In the genomic region with DNA sequence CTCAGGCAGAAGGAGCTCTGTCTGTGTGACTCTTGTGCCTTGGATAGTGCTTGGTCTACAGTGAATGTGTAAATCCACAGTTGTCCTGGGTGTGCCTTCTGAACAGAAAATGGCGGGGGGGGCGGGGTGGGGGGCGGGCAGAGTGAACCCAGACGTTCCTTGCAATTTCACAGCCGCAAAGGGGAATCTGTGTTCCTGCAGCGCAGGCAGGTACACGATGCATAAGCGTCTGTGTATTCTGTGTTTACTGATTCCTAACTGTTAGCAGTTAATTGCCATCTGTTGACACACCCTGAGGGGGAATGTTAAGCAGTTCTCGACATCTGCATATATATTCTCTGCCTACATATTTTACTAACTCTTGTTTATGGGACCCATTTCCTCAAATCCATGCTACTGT, we compare ENCODE assay signal across 15 cellular contexts.
DNase-seq lines count a peak whose midpoint lies in the region; ATAC-seq and TF ChIP-seq lines count a peak whose summit lies in the region.
"Had no signal": no experiment of that assay in that cellular context is flagged by ENCODE, and none has a peak within 500 bp of the region (broad histone marks: within the 10 kb centered on the region; RNA-seq: fewer than 3 reads in every experiment).

No MANE protein-coding gene starts in this region.

- no peaks in the 10 kb centered on the region for H3K9me3 Mint-ChIP-seq in MCF 10A (ENCODE audit: unreplicated experiment)
- H3K9me3 Mint-ChIP-seq in activated T-cell treated with anti-CD3 and anti-CD28 coated beads, Interleukin-2, amount 50 U/mL, for 4 hours, result no peaks in the 10 kb centered on the region
- H3K9me3 Mint-ChIP-seq in effector memory CD8-positive, alpha-beta T cell, result peaks cover 0 to 3% of the 10 kb centered on the region in 2 donors
- H3K9me3 Mint-ChIP-seq: activated CD4-positive, alpha-beta memory T cell treated with anti-CD3 and anti-CD28 coated beads for 36 hours; activated T-helper 2 cell treated with anti-CD3 and anti-CD28 coated beads, Interferon-gamma antibody, Interleukin-2, Interleukin-4, amounts not matched to agents 10 μg/mL and 5 μg/mL and 100 μg/mL, durations not matched to agents 14 hours and 24 hours and 36 hours had no signal

- WGBS in esophagus muscularis mucosa, result 88% methylated on average over 9 of the region's 9 CpGs

- no peaks in the 10 kb centered on the region for H3K36me3 ChIP-seq in tibial artery
- H3K36me3 ChIP-seq in esophagus muscularis mucosa, result no peaks in the 10 kb centered on the region
- H3K36me3 ChIP-seq: brain microvascular endothelial cell, thoracic aorta had no signal

- no peak for ATAC-seq in activated T-cell treated with anti-CD3 and anti-CD28 coated beads, Interleukin-2, amount 50 U/mL, for 4 hours
- ATAC-seq in effector memory CD8-positive, alpha-beta T cell (replicated peaks), result no peak

- H3K27ac Mint-ChIP-seq in MCF 10A (ENCODE audit: low read depth, unreplicated experiment), result no peak overlapping the region
- no peak overlapping the region for H3K27ac Mint-ChIP-seq in effector memory CD8-positive, alpha-beta T cell
- H3K27ac Mint-ChIP-seq: activated CD4-positive, alpha-beta memory T cell treated with anti-CD3 and anti-CD28 coated beads for 36 hours; activated T-helper 2 cell treated with anti-CD3 and anti-CD28 coated beads, Interferon-gamma antibody, Interleukin-2, Interleukin-4, amounts not matched to agents 10 μg/mL and 5 μg/mL and 100 μg/mL, durations not matched to agents 14 hours and 24 hours and 36 hours had no signal

- H3K27ac ChIP-seq in tibial artery (peak overlapping the region; percentile 85 to 91), esophagus muscularis mucosa (replicated peaks in 1 of 4) (peak overlapping the region in 1 of 4 donors; percentile 55)
- H3K27ac ChIP-seq: brain microvascular endothelial cell had no signal

- H3K4me1 ChIP-seq in tibial artery (peaks cover 0 to 47% (median 25%) of the 10 kb centered on the region in 4 donors), esophagus muscularis mucosa (peaks cover 11 to 27% (median 21%) of the 10 kb centered on the region in 4 donors)

- H3K27me3 ChIP-seq in tibial artery (no peaks in the 10 kb centered on the region), esophagus muscularis mucosa (no peaks in the 10 kb centered on the region)
- H3K27me3 ChIP-seq: brain microvascular endothelial cell had no signal

- peak; percentile 45 to 63 for DNase-seq in T47D (ENCODE audit: low read depth in 1 of 2, low spot score in 1 of 2)
- DNase-seq in MCF 10A (ENCODE audit: unreplicated experiment), result no peak
- peak; percentile 58 for DNase-seq in NCI-H524 treated with DMSO at 0.1 percent for 48 hours (lab: John Stamatoyannopoulos, UW)
- peak; percentile 15 for DNase-seq in epithelial cell of esophagus (ENCODE audit: low read depth)
- no peak for DNase-seq in tibial artery
- DNase-seq in activated T-cell treated with anti-CD3 and anti-CD28 coated beads, Interleukin-2, amount 50 U/mL, for 4 hours, result no peak
- no peak for DNase-seq in effector memory CD8-positive, alpha-beta T cell
- DNase-seq in esophagus muscularis mucosa (ENCODE audit: extremely low spot score), result no peak
- DNase-seq: activated CD4-positive, alpha-beta memory T cell treated with anti-CD3 and anti-CD28 coated beads for 36 hours; brain microvascular endothelial cell; NCI-H446; psoas muscle; RPMI8226 had no signal

- in situ Hi-C loops in T47D (cut with HindIII; ENCODE audit: low pct_unique_long_range_greater_than_20kb, low sequenced_read_pairs), result no loop called here

- no peaks in the 10 kb centered on the region for H3K36me3 Mint-ChIP-seq in MCF 10A (ENCODE audit: insufficient read depth, unreplicated experiment)
- no peaks in the 10 kb centered on the region for H3K36me3 Mint-ChIP-seq in activated T-cell treated with anti-CD3 and anti-CD28 coated beads, Interleukin-2, amount 50 U/mL, for 4 hours (ENCODE audit: insufficient read depth)
- H3K36me3 Mint-ChIP-seq in effector memory CD8-positive, alpha-beta T cell (ENCODE audit: insufficient read depth), result peaks cover 4% of the 10 kb centered on the region
- H3K36me3 Mint-ChIP-seq: activated CD4-positive, alpha-beta memory T cell treated with anti-CD3 and anti-CD28 coated beads for 36 hours had no signal

- TF ChIP-seq CTCF in MCF 10A (IDR thresholded peaks at IDR 0.05; ENCODE audit: unreplicated experiment) (no peak), epithelial cell of esophagus (IDR thresholded peaks at IDR 0.05; ENCODE audit: insufficient read depth, low read depth, low read length, missing control alignments) (no peak), tibial artery (IDR thresholded peaks at IDR 0.05) (no peak), esophagus muscularis mucosa (IDR thresholded peaks at IDR 0.05) (no peak)

- no peaks in the 10 kb centered on the region for H3K27me3 Mint-ChIP-seq in MCF 10A (ENCODE audit: insufficient read depth, unreplicated experiment)
- H3K27me3 Mint-ChIP-seq in activated T-cell treated with anti-CD3 and anti-CD28 coated beads, Interleukin-2, amount 50 U/mL, for 4 hours (ENCODE audit: low read depth), result no peaks in the 10 kb centered on the region
- H3K27me3 Mint-ChIP-seq in effector memory CD8-positive, alpha-beta T cell, result no peaks in the 10 kb centered on the region
- H3K27me3 Mint-ChIP-seq: activated CD4-positive, alpha-beta memory T cell treated with anti-CD3 and anti-CD28 coated beads for 36 hours had no signal

- H3K4me3 ChIP-seq in epithelial cell of esophagus (ENCODE audit: low read length) (no peak overlapping the region), tibial artery (no peak overlapping the region), esophagus muscularis mucosa (no peak overlapping the region)
- H3K4me3 ChIP-seq: psoas muscle had no signal

- POLR2A ChIA-PET in MCF 10A (lab: Yijun Ruan, JAX), result no interaction called here

- intact Hi-C loops in MCF 10A (cut with micrococcal nuclease), result loop anchor here (10.0 kb wide), 1 partner anchor 187 kb away; no protein-coding TSS in a partner anchor
- intact Hi-C loops in tibial artery (cut with DNase I; ENCODE audit: low total_unique reads), result loop anchor here (10.0 kb wide), 2 partner anchors 77 to 337 kb away; no protein-coding TSS in a partner anchor
- intact Hi-C loops in esophagus muscularis mucosa (cut with DNase I), result loop anchor here (10.0 kb wide), 1 partner anchor 97 kb away; no protein-coding TSS in a partner anchor

- H3K4me3 Mint-ChIP-seq in MCF 10A (ENCODE audit: unreplicated experiment), result no peak overlapping the region
- H3K4me3 Mint-ChIP-seq in activated T-cell treated with anti-CD3 and anti-CD28 coated beads, Interleukin-2, amount 50 U/mL, for 4 hours, result no peak overlapping the region
- H3K4me3 Mint-ChIP-seq in effector memory CD8-positive, alpha-beta T cell, result no peak overlapping the region
- H3K4me3 Mint-ChIP-seq: activated CD4-positive, alpha-beta memory T cell treated with anti-CD3 and anti-CD28 coated beads for 36 hours had no signal

- CTCF ChIA-PET in MCF 10A (lab: Yijun Ruan, JAX), result interaction anchor here (0.9 to 2.9 kb wide), 3 partner anchors 10 to 339 kb away, joined by 4 to 11 read pairs (median 5); no protein-coding TSS in a partner anchor

- H3K9me3 ChIP-seq in tibial artery, result no peaks in the 10 kb centered on the region
- no peaks in the 10 kb centered on the region for H3K9me3 ChIP-seq in esophagus muscularis mucosa
- H3K9me3 ChIP-seq: psoas muscle, thoracic aorta had no signal

- no peak for TF ChIP-seq EP300 in esophagus muscularis mucosa (IDR thresholded peaks at IDR 0.05)

- H3K4me1 Mint-ChIP-seq in MCF 10A (ENCODE audit: insufficient read depth, unreplicated experiment), result peaks cover 36% of the 10 kb centered on the region
- H3K4me1 Mint-ChIP-seq in activated T-cell treated with anti-CD3 and anti-CD28 coated beads, Interleukin-2, amount 50 U/mL, for 4 hours (ENCODE audit: low read depth), result peaks cover 6% of the 10 kb centered on the region
- H3K4me1 Mint-ChIP-seq in effector memory CD8-positive, alpha-beta T cell (ENCODE audit: low read depth in 2 of 2), result no peaks in the 10 kb centered on the region

- BruUV-seq in MCF 10A (replicated peaks; lab: Mats Ljungman, UMichigan), result no TSS peak

- no peak for TF ChIP-seq POLR2A in esophagus muscularis mucosa (IDR thresholded peaks at IDR 0.05; ENCODE audit: low read depth)

Comparison
In these comparisons a context has a peak if more than half of its experiments do, and no peak if none do; other contexts are left out.
1. DNase-seq: peak in T47D (2 of 2), NCI-H524 treated with DMSO at 0.1 percent for 48 hours (single experiment) and epithelial cell of esophagus (single experiment); none in MCF 10A (single experiment), tibial artery (0 of 2), activated T-cell treated with anti-CD3 and anti-CD28 coated beads, Interleukin-2, amount 50 U/mL, for 4 hours (single experiment), effector memory CD8-positive, alpha-beta T cell (0 of 3) and esophagus muscularis mucosa (single experiment).